Comparison of ENCODE assay signal across 19 cellular contexts in the genomic region with DNA sequence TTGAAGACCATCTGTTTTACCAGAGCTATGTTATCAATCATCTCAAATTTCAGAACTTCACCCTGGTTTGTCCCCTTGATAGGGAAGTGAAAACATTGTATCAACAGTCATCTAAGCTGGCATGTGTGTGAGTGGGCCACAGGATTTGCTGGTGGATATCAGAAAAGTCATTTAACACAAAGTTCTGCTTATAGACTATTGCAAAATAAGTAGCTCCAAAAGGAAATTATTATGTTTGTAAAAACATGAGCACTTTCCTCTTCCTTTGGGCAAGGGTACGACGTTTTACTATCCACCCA. TPM values are rescaled to one million over a fixed set of nuclear protein-coding genes. Genes with fewer than 3 reads are reported as not detected.
DNase-seq lines count a peak whose midpoint lies in the region; ATAC-seq, FAIRE-seq and TF ChIP-seq lines count a peak whose summit lies in the region.
"Had no signal": no experiment of that assay in that cellular context is flagged by ENCODE, and none has a peak within 500 bp of the region (broad histone marks: within the 10 kb centered on the region; RNA-seq: fewer than 3 reads in every experiment).

No MANE protein-coding gene starts in this region.

- TF ChIP-seq CTCF in GM12878 (IDR thresholded peaks at IDR 0.05 in 2 of 3, conservative IDR thresholded peaks at IDR 0.05 in 1 of 3; ENCODE audit: control insufficient read depth in 2 of 3, extremely low read depth in 1 of 3, insufficient read depth in 1 of 3, low read depth in 3 of 3, low read length in 3 of 3): no peak

- TF ChIP-seq POLR2A in GM12878 (IDR thresholded peaks at IDR 0.05; ENCODE audit: low read depth, low read length): no peak

- H2AFZ ChIP-seq in GM12878 (ENCODE audit: control insufficient read depth, low read depth, low read length): no peak overlapping the region

- in situ Hi-C loops in GM12878 (cut with MboI): no loop called here

- H4K20me1 ChIP-seq in GM12878 (ENCODE audit: control insufficient read depth, insufficient read depth): no peaks in the 10 kb centered on the region

- H3K4me1 ChIP-seq in GM12878 (ENCODE audit: control insufficient read depth, insufficient read depth, low read length): peaks cover 10% of the 10 kb centered on the region
- H3K4me1 ChIP-seq: HAP-1 had no signal

- no peak overlapping the region for H3K4me3 ChIP-seq in GM12878
- H3K4me3 ChIP-seq: HAP-1 had no signal

- H3K27ac ChIP-seq in GM12878 (ENCODE audit: control insufficient read depth, insufficient read depth): no peak overlapping the region

- no peak for FAIRE-seq in GM12878 (lab: Jason Lieb, UNC)
- FAIRE-seq: A204.1, D721Med, GM18507, H1, HepG2, HTR-8/SVneo had no signal

- RAD21 ChIA-PET in GM12878 (lab: Charles Lee; ENCODE audit: unreplicated experiment): no interaction called here

- intact Hi-C loops in GM12878 (cut with micrococcal nuclease; ENCODE audit: unreplicated experiment): no loop called here

- 59% methylated on average over 2 of the region's 2 CpGs for WGBS in GM12878 (ENCODE audit: insufficient coverage, insufficient replicate concordance, low lambda C conversion rate, missing lambda C conversion rate)

- DNase-seq in SIG-M5 treated with dmso at 0.1 percent for 504 hours (lab: John Stamatoyannopoulos, UW; ENCODE audit: unreplicated experiment) (peak; percentile 51), SIG-M5 (lab: John Stamatoyannopoulos, UW) (no peak), MV-4-11 (lab: John Stamatoyannopoulos, UW) (peak; percentile 95), GM12878 (ENCODE audit: low read depth, low spot score) (no peak)
- no peak for DNase-seq in stimulated activated CD4-positive, alpha-beta T cell treated with anti-CD3 and anti-CD28 coated beads, Interleukin-2, amount 100 ng/mL, for 24 hours
- DNase-seq: C1 segment of cervical spinal cord; CD8-positive, alpha-beta T cell; COR-L47; DMS53; GF-D8 had no signal

- CTCF ChIA-PET in GM12878 (lab: Yijun Ruan, JAX): interaction anchor here (0.7 kb wide), 1 partner anchor 46 kb away, joined by 3 read pairs; no protein-coding TSS in a partner anchor

- no peaks in the 10 kb centered on the region for H3K79me2 ChIP-seq in GM12878 (ENCODE audit: control insufficient read depth, insufficient read depth, low read length)

- no TSS peak for BruUV-seq in GM12878 (replicated peaks; lab: Mats Ljungman, UMichigan)

- no peak overlapping the region for H3K9ac ChIP-seq in GM12878 (ENCODE audit: control insufficient read depth, insufficient read depth, low read length)

- H3K4me2 ChIP-seq in GM12878 (ENCODE audit: control insufficient read depth, insufficient read depth): no peak overlapping the region

- SMC1A ChIA-PET in GM12878 (lab: Charles Lee; ENCODE audit: uncharacterized antibody, unreplicated experiment): interaction anchor here (0.7 to 1.1 kb wide), 2 partner anchors 10 to 494 kb away, joined by 3 read pairs; no protein-coding TSS in a partner anchor

- no peak for TF ChIP-seq RAD21 in GM12878 (IDR thresholded peaks at IDR 0.05; ENCODE audit: insufficient read depth, low read depth, low read length)

- no peaks in the 10 kb centered on the region for H3K9me3 ChIP-seq in GM12878 (replicated peaks; ENCODE audit: control insufficient read depth, insufficient read depth, low read length)
- H3K9me3 ChIP-seq: HAP-1 had no signal

- no peaks in the 10 kb centered on the region; a peak in 1 of 4 replicates for H3K27me3 ChIP-seq in GM12878 (replicated peaks in 1 of 2; ENCODE audit: control insufficient read depth in 2 of 2, insufficient read depth in 2 of 2, low read length in 1 of 2)

- no peak for TF ChIP-seq EP300 in GM12878 (IDR thresholded peaks at IDR 0.05; ENCODE audit: borderline replicate concordance in 1 of 2, control insufficient read depth in 1 of 2, low read depth in 2 of 2, low read length in 2 of 2)

- POLR2A ChIA-PET in GM12878 (lab: Charles Lee): no interaction called here

- H3K36me3 ChIP-seq in GM12878 (ENCODE audit: control insufficient read depth in 2 of 2, insufficient read depth in 2 of 2, low read length in 1 of 2): no peaks in the 10 kb centered on the region
- H3K36me3 ChIP-seq: HAP-1 had no signal

- ATAC-seq in GM12878 (no peak), GM18870 (IDR thresholded peaks at IDR 0.05; ENCODE audit: unreplicated experiment) (no peak), HG03354 (IDR thresholded peaks at IDR 0.05; ENCODE audit: poor library complexity, severe bottlenecking, unreplicated experiment) (no peak)
- ATAC-seq: CD8-positive, alpha-beta T cell; HepG2 had no signal

TF ChIP-seq in GM12878, 131 proteins besides CTCF, POLR2A, EP300 and RAD21:
- peak; percentile 57 for TF ChIP-seq SPI1 (IDR thresholded peaks at IDR 0.05; ENCODE audit: borderline replicate concordance, insufficient read depth, low read depth, low read length)
- no peak for TF ChIP-seq TBL1XR1 (IDR thresholded peaks at IDR 0.05; ENCODE audit: low read depth, low read length)
- no peak for TF ChIP-seq HCFC1 (IDR thresholded peaks at IDR 0.05; ENCODE audit: low read length)
- TF ChIP-seq, protein P1, sequence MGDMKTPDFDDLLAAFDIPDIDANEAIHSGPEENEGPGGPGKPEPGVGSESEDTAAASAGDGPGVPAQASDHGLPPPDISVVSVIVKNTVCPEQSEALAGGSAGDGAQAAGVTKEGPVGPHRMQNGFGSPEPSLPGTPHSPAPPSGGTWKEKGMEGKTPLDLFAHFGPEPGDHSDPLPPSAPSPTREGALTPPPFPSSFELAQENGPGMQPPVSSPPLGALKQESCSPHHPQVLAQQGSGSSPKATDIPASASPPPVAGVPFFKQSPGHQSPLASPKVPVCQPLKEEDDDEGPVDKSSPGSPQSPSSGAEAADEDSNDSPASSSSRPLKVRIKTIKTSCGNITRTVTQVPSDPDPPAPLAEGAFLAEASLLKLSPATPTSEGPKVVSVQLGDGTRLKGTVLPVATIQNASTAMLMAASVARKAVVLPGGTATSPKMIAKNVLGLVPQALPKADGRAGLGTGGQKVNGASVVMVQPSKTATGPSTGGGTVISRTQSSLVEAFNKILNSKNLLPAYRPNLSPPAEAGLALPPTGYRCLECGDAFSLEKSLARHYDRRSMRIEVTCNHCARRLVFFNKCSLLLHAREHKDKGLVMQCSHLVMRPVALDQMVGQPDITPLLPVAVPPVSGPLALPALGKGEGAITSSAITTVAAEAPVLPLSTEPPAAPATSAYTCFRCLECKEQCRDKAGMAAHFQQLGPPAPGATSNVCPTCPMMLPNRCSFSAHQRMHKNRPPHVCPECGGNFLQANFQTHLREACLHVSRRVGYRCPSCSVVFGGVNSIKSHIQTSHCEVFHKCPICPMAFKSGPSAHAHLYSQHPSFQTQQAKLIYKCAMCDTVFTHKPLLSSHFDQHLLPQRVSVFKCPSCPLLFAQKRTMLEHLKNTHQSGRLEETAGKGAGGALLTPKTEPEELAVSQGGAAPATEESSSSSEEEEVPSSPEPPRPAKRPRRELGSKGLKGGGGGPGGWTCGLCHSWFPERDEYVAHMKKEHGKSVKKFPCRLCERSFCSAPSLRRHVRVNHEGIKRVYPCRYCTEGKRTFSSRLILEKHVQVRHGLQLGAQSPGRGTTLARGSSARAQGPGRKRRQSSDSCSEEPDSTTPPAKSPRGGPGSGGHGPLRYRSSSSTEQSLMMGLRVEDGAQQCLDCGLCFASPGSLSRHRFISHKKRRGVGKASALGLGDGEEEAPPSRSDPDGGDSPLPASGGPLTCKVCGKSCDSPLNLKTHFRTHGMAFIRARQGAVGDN (IDR thresholded peaks at IDR 0.05): no peak
TF ChIP-seq in GM12878: peak in this region for 1.

RNA-seq across cellular contexts. Expression of a gene that starts 20.7 kb away (rescaled TPM):
- 57.9 and 66.7 TPM in 2 replicates for total RNA-seq in GM12878 (2013; cell fraction: nucleolus; rRNA removed)
- total RNA-seq in GM12878 (2014; rRNA removed): 85.2 and 97.9 TPM in 2 replicates
- 63.2 and 63.6 TPM in 2 replicates for total RNA-seq in GM12878 (2014; rRNA removed; fragmentation: Illumina TruSeq; extraction: Trizol)
- 44.0 and 46.6 TPM in 2 replicates for total RNA-seq in GM12878 (2021)
- 15.2 TPM for polyA plus RNA-seq in GM12878 (2011; ENCODE audit: low read depth)
- 108 and 139 TPM in 2 replicates for polyA plus RNA-seq in GM12878 (2011; rRNA removed)
- polyA plus RNA-seq in GM12878 (2011; cell fraction: cytosol; rRNA removed): 55.7 and 60.4 TPM in 2 replicates
- 50.4 and 51.7 TPM in 2 replicates for polyA plus RNA-seq in GM12878 (2011; cell fraction: nucleus; rRNA removed)
- 23.6 and 30.4 TPM in 2 replicates for polyA plus RNA-seq in GM12878 (2012)
- polyA plus RNA-seq in GM12878 (2014; fragmentation: Illumina TruSeq; extraction: Trizol): 72.2 and 83.4 TPM in 2 replicates
- 100 to 1,000 TPM; 106 to 133 TPM for polyA plus RNA-seq in GM12878 (2014; fragmentation: Nextera tagmentation; extraction: Ambion mirVana)
- 99.0 and 111 TPM in 2 replicates for polyA plus RNA-seq in GM12878 (2014; rRNA removed)
- 100 to 1,000 TPM; 118 to 134 TPM for polyA plus RNA-seq in GM12878 (2016; fragmentation: Nextera tagmentation; extraction: Ambion mirVana)
- 27.8 and 28.5 TPM in 2 replicates for polyA minus RNA-seq in GM12878 (2011; rRNA and poly(A)+ RNA removed)
- 9.0 and 13.2 TPM in 2 replicates for polyA minus RNA-seq in GM12878 (2011; cell fraction: cytosol; rRNA and poly(A)+ RNA removed)
- polyA minus RNA-seq in GM12878 (2011; cell fraction: nucleus; rRNA and poly(A)+ RNA removed): 16.1 and 23.0 TPM in 2 replicates

Comparison
In these comparisons a context has a peak if more than half of its experiments do, and no peak if none do; other contexts are left out.
1. DNase-seq: peak in SIG-M5 treated with dmso at 0.1 percent for 504 hours (single experiment) and MV-4-11 (single experiment); none in SIG-M5 (single experiment), GM12878 (single experiment) and stimulated activated CD4-positive, alpha-beta T cell treated with anti-CD3 and anti-CD28 coated beads, Interleukin-2, amount 100 ng/mL, for 24 hours (0 of 2).